ENCODE assay signal across 1 cellular context in the genomic region with DNA sequence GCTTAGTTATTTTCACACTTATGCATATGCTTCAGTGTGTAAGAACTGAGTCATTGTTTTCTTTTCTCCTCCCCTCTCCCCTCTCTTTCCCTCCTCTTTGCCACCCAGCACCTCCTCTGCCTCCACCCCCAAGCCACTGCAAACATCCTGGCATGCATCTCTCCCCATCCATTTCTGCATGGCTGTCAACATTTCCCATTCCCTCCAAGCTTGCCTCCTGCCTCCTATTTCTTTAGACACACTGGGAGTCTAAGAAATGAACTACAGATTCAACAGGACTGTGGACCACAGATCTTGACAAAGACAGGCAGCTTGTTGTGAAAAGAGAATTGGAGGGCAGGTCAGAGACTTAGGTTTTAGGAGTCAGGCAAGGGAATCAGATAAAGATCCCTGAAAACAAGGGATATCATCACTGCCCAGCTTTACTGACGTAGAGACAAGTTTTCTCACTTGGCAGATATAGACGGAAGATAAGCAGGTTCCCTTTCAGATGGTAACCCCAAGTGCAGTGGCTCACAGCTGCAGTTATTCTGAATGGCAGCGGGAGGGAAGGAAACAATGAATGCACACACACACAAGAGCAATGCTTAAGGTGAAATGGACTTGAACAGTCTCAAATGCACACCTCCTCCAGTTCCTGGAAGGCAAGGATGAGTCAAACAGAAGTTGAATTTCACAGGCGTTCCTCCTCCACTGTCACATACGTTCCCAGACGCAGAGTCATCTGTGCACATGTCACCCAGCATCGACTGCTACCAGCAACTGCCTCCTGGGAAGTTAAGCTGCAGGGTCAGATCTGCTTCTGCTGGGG.
TF ChIP-seq lines count a peak whose summit lies in the region.

No MANE protein-coding gene starts in this region.

TF ChIP-seq in HEK293, 187 proteins besides CTCF, POLR2A, EP300 and RAD21 (continued from another document and continues in another):
- TF ChIP-seq ZBTB10 (tag by site-specific recombination; IDR thresholded peaks at IDR 0.05), result no peak
- no peak for TF ChIP-seq ZNF121 (tag by site-specific recombination; IDR thresholded peaks at IDR 0.05)
- TF ChIP-seq ZNF174 (tag by site-specific recombination; IDR thresholded peaks at IDR 0.05), result no peak
- TF ChIP-seq ZFP37 (tag by site-specific recombination; IDR thresholded peaks at IDR 0.05), result peak; percentile 43; the same call in 1 of the 2 replicates
- TF ChIP-seq ZNF518A (tag by site-specific recombination; conservative IDR thresholded peaks at IDR 0.05; ENCODE audit: low read depth), result no peak
- no peak for TF ChIP-seq ZNF555 (tag by site-specific recombination; conservative IDR thresholded peaks at IDR 0.05)
- no peak for TF ChIP-seq ZNF837 (tag by site-specific recombination; IDR thresholded peaks at IDR 0.05)
- TF ChIP-seq ZNF2 (tag by site-specific recombination; IDR thresholded peaks at IDR 0.05), result no peak
- TF ChIP-seq ZNF510 (tag by site-specific recombination; IDR thresholded peaks at IDR 0.05; ENCODE audit: insufficient replicate concordance), result no peak
- peak; percentile 89 for TF ChIP-seq ZFHX2 (tag by site-specific recombination; conservative IDR thresholded peaks at IDR 0.05)
- no peak for TF ChIP-seq SP2 (tag by site-specific recombination; IDR thresholded peaks at IDR 0.05)
- no peak for TF ChIP-seq KLF10 (tag by site-specific recombination; IDR thresholded peaks at IDR 0.05)
- no peak for TF ChIP-seq ZNF488 (tag by site-specific recombination; IDR thresholded peaks at IDR 0.05)
- no peak for TF ChIP-seq BCL11B (tag by site-specific recombination; IDR thresholded peaks at IDR 0.05; ENCODE audit: low read depth)
- no peak for TF ChIP-seq ZBTB8A (tag by site-specific recombination; IDR thresholded peaks at IDR 0.05)
- TF ChIP-seq, protein P1, sequence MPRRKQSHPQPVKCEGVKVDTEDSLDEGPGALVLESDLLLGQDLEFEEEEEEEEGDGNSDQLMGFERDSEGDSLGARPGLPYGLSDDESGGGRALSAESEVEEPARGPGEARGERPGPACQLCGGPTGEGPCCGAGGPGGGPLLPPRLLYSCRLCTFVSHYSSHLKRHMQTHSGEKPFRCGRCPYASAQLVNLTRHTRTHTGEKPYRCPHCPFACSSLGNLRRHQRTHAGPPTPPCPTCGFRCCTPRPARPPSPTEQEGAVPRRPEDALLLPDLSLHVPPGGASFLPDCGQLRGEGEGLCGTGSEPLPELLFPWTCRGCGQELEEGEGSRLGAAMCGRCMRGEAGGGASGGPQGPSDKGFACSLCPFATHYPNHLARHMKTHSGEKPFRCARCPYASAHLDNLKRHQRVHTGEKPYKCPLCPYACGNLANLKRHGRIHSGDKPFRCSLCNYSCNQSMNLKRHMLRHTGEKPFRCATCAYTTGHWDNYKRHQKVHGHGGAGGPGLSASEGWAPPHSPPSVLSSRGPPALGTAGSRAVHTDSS (tag by site-specific recombination; IDR thresholded peaks at IDR 0.05), result no peak
- TF ChIP-seq ZNF391 (tag by site-specific recombination; IDR thresholded peaks at IDR 0.05; ENCODE audit: borderline replicate concordance, low read depth), result no peak
- TF ChIP-seq, protein P2, sequence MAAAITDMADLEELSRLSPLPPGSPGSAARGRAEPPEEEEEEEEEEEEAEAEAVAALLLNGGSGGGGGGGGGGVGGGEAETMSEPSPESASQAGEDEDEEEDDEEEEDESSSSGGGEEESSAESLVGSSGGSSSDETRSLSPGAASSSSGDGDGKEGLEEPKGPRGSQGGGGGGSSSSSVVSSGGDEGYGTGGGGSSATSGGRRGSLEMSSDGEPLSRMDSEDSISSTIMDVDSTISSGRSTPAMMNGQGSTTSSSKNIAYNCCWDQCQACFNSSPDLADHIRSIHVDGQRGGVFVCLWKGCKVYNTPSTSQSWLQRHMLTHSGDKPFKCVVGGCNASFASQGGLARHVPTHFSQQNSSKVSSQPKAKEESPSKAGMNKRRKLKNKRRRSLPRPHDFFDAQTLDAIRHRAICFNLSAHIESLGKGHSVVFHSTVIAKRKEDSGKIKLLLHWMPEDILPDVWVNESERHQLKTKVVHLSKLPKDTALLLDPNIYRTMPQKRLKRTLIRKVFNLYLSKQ (tag by site-specific recombination; IDR thresholded peaks at IDR 0.05; ENCODE audit: borderline replicate concordance), result no peak
- TF ChIP-seq ZNF155 (tag by site-specific recombination; IDR thresholded peaks at IDR 0.05), result no peak
- TF ChIP-seq ZNF132 (tag by site-specific recombination; IDR thresholded peaks at IDR 0.05; ENCODE audit: borderline replicate concordance), result no peak
- no peak for TF ChIP-seq ZNF324 (tag by site-specific recombination; IDR thresholded peaks at IDR 0.05)
- TF ChIP-seq ZNF664 (tag by site-specific recombination; IDR thresholded peaks at IDR 0.05), result no peak
- TF ChIP-seq ZBTB6 (tag by site-specific recombination; IDR thresholded peaks at IDR 0.05), result no peak
- TF ChIP-seq ZBTB11 (tag by site-specific recombination; conservative IDR thresholded peaks at IDR 0.05; ENCODE audit: low read depth), result no peak
- TF ChIP-seq SALL2 (tag by site-specific recombination; IDR thresholded peaks at IDR 0.05; ENCODE audit: borderline replicate concordance), result no peak
- peak; percentile 21; the same call in 1 of the 2 replicates for TF ChIP-seq GLIS2 (tag by site-specific recombination; IDR thresholded peaks at IDR 0.05)
- TF ChIP-seq ZNF202 (tag by site-specific recombination; IDR thresholded peaks at IDR 0.05; ENCODE audit: borderline replicate concordance), result no peak
- no peak for TF ChIP-seq ZNF677 (tag by site-specific recombination; IDR thresholded peaks at IDR 0.05)
- TF ChIP-seq ZNF830 (tag by site-specific recombination; IDR thresholded peaks at IDR 0.05; ENCODE audit: low read depth), result no peak
- TF ChIP-seq ZNF148 (tag by site-specific recombination; IDR thresholded peaks at IDR 0.05; ENCODE audit: borderline replicate concordance), result no peak
- no peak for TF ChIP-seq ZBTB48 (tag by site-specific recombination; IDR thresholded peaks at IDR 0.05)
- TF ChIP-seq ZFP41 (tag by site-specific recombination; IDR thresholded peaks at IDR 0.05; ENCODE audit: borderline replicate concordance), result no peak
- TF ChIP-seq KLF8 (tag by site-specific recombination; IDR thresholded peaks at IDR 0.05), result no peak
- TF ChIP-seq ZNF776 (tag by site-specific recombination; IDR thresholded peaks at IDR 0.05; ENCODE audit: borderline replicate concordance), result no peak
- no peak for TF ChIP-seq ZNF239 (tag by site-specific recombination; IDR thresholded peaks at IDR 0.05)
- no peak for TF ChIP-seq ZNF561 (tag by site-specific recombination; IDR thresholded peaks at IDR 0.05; ENCODE audit: borderline replicate concordance)
- no peak for TF ChIP-seq IKZF3 (tag by site-specific recombination; IDR thresholded peaks at IDR 0.05)
